Comparison of ENCODE assay signal across 9 cellular contexts in genomic region chr14:21098892-21099595, GRCh38. TPM values are rescaled to one million over a fixed set of nuclear protein-coding genes. Genes with fewer than 3 reads are reported as not detected.
DNase-seq lines count a peak whose midpoint lies in the region; ATAC-seq, FAIRE-seq and TF ChIP-seq lines count a peak whose summit lies in the region.
"Had no signal": no experiment of that assay in that cellular context is flagged by ENCODE, and none has a peak within 500 bp of the region (broad histone marks: within the 10 kb centered on the region; RNA-seq: fewer than 3 reads in every experiment).

No MANE protein-coding gene starts in this region.

- TF ChIP-seq CTCF in Peyer's patch (IDR thresholded peaks at IDR 0.05) (no peak), fibroblast of mammary gland (conservative IDR thresholded peaks at IDR 0.05; ENCODE audit: control insufficient read depth, insufficient read depth, low read depth, low read length) (no peak), gastrocnemius medialis (IDR thresholded peaks at IDR 0.05 in 4 of 5, conservative IDR thresholded peaks at IDR 0.05 in 1 of 5) (no peak)

- no peak for ATAC-seq in gastrocnemius medialis

- intact Hi-C loops in gastrocnemius medialis (cut with DNase I; ENCODE audit: low total_unique reads): loop anchor here (5.0 kb wide), 2 partner anchors 42 to 417 kb away; partner anchors contain the start of genes RNASE4 and RNASE8

- peaks cover 0 to 39% (median 3%) of the 10 kb centered on the region in 4 donors for H3K4me1 ChIP-seq in Peyer's patch
- peaks cover 22 to 32% of the 10 kb centered on the region in 2 donors for H3K4me1 ChIP-seq in gastrocnemius medialis

- H3K4me3 ChIP-seq in H7 (ENCODE audit: insufficient read depth, low read depth, low read length): peak overlapping the region; percentile 47
- H3K4me3 ChIP-seq in Peyer's patch: peak overlapping the region; percentile 61 to 84 (median 71)
- H3K4me3 ChIP-seq in fibroblast of mammary gland (ENCODE audit: control insufficient read depth, low read depth, low read length): peak overlapping the region; percentile 74
- H3K4me3 ChIP-seq in gastrocnemius medialis: peak overlapping the region; percentile 71 to 93 (median 76)

- in situ Hi-C loops in gastrocnemius medialis (cut with MboI; ENCODE audit: low sequenced_read_pairs in 4 of 4): loop anchor here in 2 of 4 donors (10.0 kb wide), 1 partner anchor 84 kb away; no protein-coding TSS in a partner anchor

- no peaks in the 10 kb centered on the region for H3K36me3 ChIP-seq in H7 (replicated peaks; ENCODE audit: control insufficient read depth, insufficient read depth, low read length)
- H3K36me3 ChIP-seq in Peyer's patch: no peaks in the 10 kb centered on the region
- H3K36me3 ChIP-seq in gastrocnemius medialis: no peaks in the 10 kb centered on the region

- DNase-seq in H7: peak; percentile 18
- no peak for DNase-seq in Peyer's patch
- no peak for DNase-seq in fibroblast of mammary gland (ENCODE audit: low read depth)
- DNase-seq in gastrocnemius medialis: no peak
- DNase-seq in SIG-M5 treated with dmso at 0.1 percent for 504 hours (lab: John Stamatoyannopoulos, UW; ENCODE audit: unreplicated experiment): no peak
- no peak for DNase-seq in epidermal melanocyte (ENCODE audit: insufficient read length, low spot score)
- DNase-seq in frontal cortex (ENCODE audit: low spot score in 2 of 2): no peak
- DNase-seq in 8988T: no peak

- TF ChIP-seq POLR2A in Peyer's patch (IDR thresholded peaks at IDR 0.05): no peak
- TF ChIP-seq POLR2A in gastrocnemius medialis (IDR thresholded peaks at IDR 0.05): no peak

- H3K9me3 ChIP-seq in Peyer's patch: peaks cover 0 to 4% (median 0%) of the 10 kb centered on the region in 4 donors
- no peaks in the 10 kb centered on the region for H3K9me3 ChIP-seq in gastrocnemius medialis

- no peaks in the 10 kb centered on the region for H3K27me3 ChIP-seq in H7 (ENCODE audit: control insufficient read depth, insufficient read depth, low read length)
- H3K27me3 ChIP-seq in Peyer's patch: no peaks in the 10 kb centered on the region
- H3K27me3 ChIP-seq in gastrocnemius medialis: no peaks in the 10 kb centered on the region

- H3K27ac ChIP-seq in Peyer's patch (peak overlapping the region; percentile 79 to 97 (median 89)), gastrocnemius medialis (peak overlapping the region; percentile 90 to 96 (median 94))

- no peak for FAIRE-seq in frontal cortex (lab: Jason Lieb, UNC)

RNA-seq across cellular contexts. Expression of gene ZNF219, which starts 0.6 kb away (rescaled TPM):
- total RNA-seq in H7 (2014; rRNA removed; shearing (Covaris generic)): 71.2 and 90.3 TPM in 2 replicates
- 10 to 100 TPM; 41.3 to 68.8 (median 63.2) TPM for total RNA-seq in Peyer's patch
- 10 to 100 TPM; 25.9 to 48.9 (median 43.9) TPM for total RNA-seq in gastrocnemius medialis
- 6.9 TPM for total RNA-seq in frontal cortex

RNA-seq across cellular contexts. Expression of gene TMEM253, which starts 1.8 kb away (rescaled TPM):
- total RNA-seq in H7 (2014; rRNA removed; shearing (Covaris generic)): 0.31 and 0.78 TPM in 2 replicates
- total RNA-seq in Peyer's patch: 100 to 1,000 TPM in 3 of 4 donors, 1 to 10 TPM in 1; 9.1 to 140 (median 124) TPM
- under 1 TPM in 2 of 4 donors, not detected in 2; 0.19 to 0.35 TPM for total RNA-seq in gastrocnemius medialis
- not detected for total RNA-seq in frontal cortex

RNA-seq across cellular contexts. Expression of gene ARHGEF40, which starts 28.9 kb away (rescaled TPM):
- 63.9 and 82.1 TPM in 2 replicates for total RNA-seq in H7 (2014; rRNA removed; shearing (Covaris generic))
- total RNA-seq in Peyer's patch (10 to 100 TPM; 19.8 to 57.8 (median 34.6) TPM), gastrocnemius medialis (10 to 100 TPM; 10.4 to 15.7 (median 12.9) TPM), frontal cortex (11.4 TPM)

RNA-seq across cellular contexts. Expression of gene RNASE8, which starts 41.4 kb away (rescaled TPM):
- total RNA-seq in H7 (2014; rRNA removed; shearing (Covaris generic)): not detected in 2 replicates
- total RNA-seq in Peyer's patch: not detected
- total RNA-seq in gastrocnemius medialis: not detected
- total RNA-seq in frontal cortex: not detected
- total RNA-seq: subcutaneous adipose tissue had no signal

RNA-seq across cellular contexts. Expression of gene OR5AU1, which starts 56.8 kb away (rescaled TPM):
- total RNA-seq in H7 (2014; rRNA removed; shearing (Covaris generic)): not detected in 2 replicates
- total RNA-seq in Peyer's patch: not detected
- total RNA-seq in gastrocnemius medialis: not detected
- not detected for total RNA-seq in frontal cortex
- total RNA-seq: subcutaneous adipose tissue had no signal
